In the genomic region with DNA sequence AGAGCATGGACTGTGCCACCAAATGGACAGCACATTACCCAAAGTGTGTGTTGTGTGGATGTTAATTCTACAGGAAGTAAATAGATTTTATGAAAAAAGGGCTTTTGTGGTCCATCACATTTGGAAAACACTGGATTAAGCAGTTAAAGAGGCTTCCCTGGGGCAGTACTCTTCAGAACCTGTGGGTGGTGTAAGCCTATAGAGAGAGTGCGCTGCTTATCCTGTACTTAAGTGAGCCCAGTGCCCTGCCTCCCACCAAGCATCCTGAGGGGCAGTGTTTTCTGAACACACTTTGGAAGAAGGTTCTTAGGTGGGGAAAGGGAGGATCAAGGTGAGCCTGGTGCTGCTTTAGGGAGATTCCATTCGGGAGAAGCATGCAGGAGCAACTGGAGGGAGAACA, we compare ENCODE assay signal across 2 cellular contexts.
TF ChIP-seq lines count a peak whose summit lies in the region.

No MANE protein-coding gene starts in this region.

TF ChIP-seq in A549, 52 proteins besides CTCF, POLR2A, EP300 and RAD21 (continued from another document):
- TF ChIP-seq HOXB13 (CRISPR knock-in tag; IDR thresholded peaks at IDR 0.05; ENCODE audit: low read depth) = no peak
- TF ChIP-seq KDM1A (IDR thresholded peaks at IDR 0.05; ENCODE audit: low read depth) = no peak
- no peak for TF ChIP-seq FOSB (CRISPR knock-in tag; IDR thresholded peaks at IDR 0.05)
- TF ChIP-seq, protein P1, sequence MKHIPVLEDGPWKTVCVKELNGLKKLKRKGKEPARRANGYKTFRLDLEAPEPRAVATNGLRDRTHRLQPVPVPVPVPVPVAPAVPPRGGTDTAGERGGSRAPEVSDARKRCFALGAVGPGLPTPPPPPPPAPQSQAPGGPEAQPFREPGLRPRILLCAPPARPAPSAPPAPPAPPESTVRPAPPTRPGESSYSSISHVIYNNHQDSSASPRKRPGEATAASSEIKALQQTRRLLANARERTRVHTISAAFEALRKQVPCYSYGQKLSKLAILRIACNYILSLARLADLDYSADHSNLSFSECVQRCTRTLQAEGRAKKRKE (CRISPR knock-in tag; IDR thresholded peaks at IDR 0.05; ENCODE audit: low read depth) = no peak

TF ChIP-seq in SK-N-SH, 30 proteins besides CTCF, POLR2A, EP300 and RAD21 (continued from another document):
- no peak for TF ChIP-seq RFX5 (IDR thresholded peaks at IDR 0.05; ENCODE audit: low read length)
- no peak for TF ChIP-seq ELF1 (IDR thresholded peaks at IDR 0.05)
- no peak for TF ChIP-seq POLR2AphosphoS5 (IDR thresholded peaks at IDR 0.05; ENCODE audit: low read depth, low read length)
- TF ChIP-seq MEF2A (IDR thresholded peaks at IDR 0.05; ENCODE audit: borderline replicate concordance, low read depth) = no peak
- no peak for TF ChIP-seq FOXM1 (IDR thresholded peaks at IDR 0.05; ENCODE audit: low read depth)
- TF ChIP-seq NRF1 (IDR thresholded peaks at IDR 0.05; ENCODE audit: low read depth, low read length) = no peak
- TF ChIP-seq YY1 (IDR thresholded peaks at IDR 0.05; ENCODE audit: low read depth) = no peak
- no peak for TF ChIP-seq MXI1 (IDR thresholded peaks at IDR 0.05; ENCODE audit: low read depth, low read length)
- TF ChIP-seq, protein P2, sequence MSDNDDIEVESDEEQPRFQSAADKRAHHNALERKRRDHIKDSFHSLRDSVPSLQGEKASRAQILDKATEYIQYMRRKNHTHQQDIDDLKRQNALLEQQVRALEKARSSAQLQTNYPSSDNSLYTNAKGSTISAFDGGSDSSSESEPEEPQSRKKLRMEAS (IDR thresholded peaks at IDR 0.05; ENCODE audit: low read depth) = no peak
- TF ChIP-seq RXRA (IDR thresholded peaks at IDR 0.05; ENCODE audit: borderline replicate concordance, low read depth) = no peak
- TF ChIP-seq, protein P3, sequence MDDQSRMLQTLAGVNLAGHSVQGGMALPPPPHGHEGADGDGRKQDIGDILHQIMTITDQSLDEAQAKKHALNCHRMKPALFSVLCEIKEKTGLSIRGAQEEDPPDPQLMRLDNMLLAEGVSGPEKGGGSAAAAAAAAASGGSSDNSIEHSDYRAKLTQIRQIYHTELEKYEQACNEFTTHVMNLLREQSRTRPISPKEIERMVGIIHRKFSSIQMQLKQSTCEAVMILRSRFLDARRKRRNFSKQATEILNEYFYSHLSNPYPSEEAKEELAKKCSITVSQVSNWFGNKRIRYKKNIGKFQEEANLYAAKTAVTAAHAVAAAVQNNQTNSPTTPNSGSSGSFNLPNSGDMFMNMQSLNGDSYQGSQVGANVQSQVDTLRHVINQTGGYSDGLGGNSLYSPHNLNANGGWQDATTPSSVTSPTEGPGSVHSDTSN (IDR thresholded peaks at IDR 0.05) = no peak
- TF ChIP-seq NFIC (IDR thresholded peaks at IDR 0.05; ENCODE audit: borderline replicate concordance) = no peak
- no peak for TF ChIP-seq GATA2 (CRISPR knock-in tag; IDR thresholded peaks at IDR 0.05)
- TF ChIP-seq TEAD4 (IDR thresholded peaks at IDR 0.05; ENCODE audit: borderline replicate concordance, insufficient read depth) = no peak
- TF ChIP-seq, protein P4, sequence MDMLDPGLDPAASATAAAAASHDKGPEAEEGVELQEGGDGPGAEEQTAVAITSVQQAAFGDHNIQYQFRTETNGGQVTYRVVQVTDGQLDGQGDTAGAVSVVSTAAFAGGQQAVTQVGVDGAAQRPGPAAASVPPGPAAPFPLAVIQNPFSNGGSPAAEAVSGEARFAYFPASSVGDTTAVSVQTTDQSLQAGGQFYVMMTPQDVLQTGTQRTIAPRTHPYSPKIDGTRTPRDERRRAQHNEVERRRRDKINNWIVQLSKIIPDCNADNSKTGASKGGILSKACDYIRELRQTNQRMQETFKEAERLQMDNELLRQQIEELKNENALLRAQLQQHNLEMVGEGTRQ (IDR thresholded peaks at IDR 0.05; ENCODE audit: borderline replicate concordance, low read depth, low read length) = no peak
- TF ChIP-seq, protein P5, sequence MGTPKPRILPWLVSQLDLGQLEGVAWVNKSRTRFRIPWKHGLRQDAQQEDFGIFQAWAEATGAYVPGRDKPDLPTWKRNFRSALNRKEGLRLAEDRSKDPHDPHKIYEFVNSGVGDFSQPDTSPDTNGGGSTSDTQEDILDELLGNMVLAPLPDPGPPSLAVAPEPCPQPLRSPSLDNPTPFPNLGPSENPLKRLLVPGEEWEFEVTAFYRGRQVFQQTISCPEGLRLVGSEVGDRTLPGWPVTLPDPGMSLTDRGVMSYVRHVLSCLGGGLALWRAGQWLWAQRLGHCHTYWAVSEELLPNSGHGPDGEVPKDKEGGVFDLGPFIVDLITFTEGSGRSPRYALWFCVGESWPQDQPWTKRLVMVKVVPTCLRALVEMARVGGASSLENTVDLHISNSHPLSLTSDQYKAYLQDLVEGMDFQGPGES (IDR thresholded peaks at IDR 0.05; ENCODE audit: low read depth, low read length) = no peak
- no peak for TF ChIP-seq FOSL2 (IDR thresholded peaks at IDR 0.05; ENCODE audit: borderline replicate concordance, low read depth)
- TF ChIP-seq, protein P6, sequence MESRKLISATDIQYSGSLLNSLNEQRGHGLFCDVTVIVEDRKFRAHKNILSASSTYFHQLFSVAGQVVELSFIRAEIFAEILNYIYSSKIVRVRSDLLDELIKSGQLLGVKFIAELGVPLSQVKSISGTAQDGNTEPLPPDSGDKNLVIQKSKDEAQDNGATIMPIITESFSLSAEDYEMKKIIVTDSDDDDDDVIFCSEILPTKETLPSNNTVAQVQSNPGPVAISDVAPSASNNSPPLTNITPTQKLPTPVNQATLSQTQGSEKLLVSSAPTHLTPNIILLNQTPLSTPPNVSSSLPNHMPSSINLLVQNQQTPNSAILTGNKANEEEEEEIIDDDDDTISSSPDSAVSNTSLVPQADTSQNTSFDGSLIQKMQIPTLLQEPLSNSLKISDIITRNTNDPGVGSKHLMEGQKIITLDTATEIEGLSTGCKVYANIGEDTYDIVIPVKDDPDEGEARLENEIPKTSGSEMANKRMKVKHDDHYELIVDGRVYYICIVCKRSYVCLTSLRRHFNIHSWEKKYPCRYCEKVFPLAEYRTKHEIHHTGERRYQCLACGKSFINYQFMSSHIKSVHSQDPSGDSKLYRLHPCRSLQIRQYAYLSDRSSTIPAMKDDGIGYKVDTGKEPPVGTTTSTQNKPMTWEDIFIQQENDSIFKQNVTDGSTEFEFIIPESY (IDR thresholded peaks at IDR 0.05; ENCODE audit: borderline replicate concordance, low read depth) = no peak
- TF ChIP-seq TAF1 (IDR thresholded peaks at IDR 0.05; ENCODE audit: borderline replicate concordance, low read depth, low read length) = no peak
TF ChIP-seq in SK-N-SH: peak in this region for 0.
